1 cellular context compared by ENCODE assay signal in genomic region chr17:49987290-49987585, GRCh38.
TF ChIP-seq lines count a peak whose summit lies in the region.

No MANE protein-coding gene starts in this region.

TF ChIP-seq in IMR-90, 13 proteins besides CTCF, POLR2A, EP300 and RAD21:
- TF ChIP-seq MAZ (IDR thresholded peaks at IDR 0.05; ENCODE audit: borderline replicate concordance, low read depth, low read length) (no peak), RCOR1 (IDR thresholded peaks at IDR 0.05; ENCODE audit: insufficient replicate concordance, low read length) (no peak)
